Comparison of ENCODE assay signal across 15 cellular contexts in genomic region chr5:19406576-19407365, GRCh38.
"Had no signal": no experiment of that assay in that cellular context is flagged by ENCODE, and none has a peak within 500 bp of the region (broad histone marks: within the 10 kb centered on the region; RNA-seq: fewer than 3 reads in every experiment).

No MANE protein-coding gene starts in this region.

- ATAC-seq: activated CD4-positive, alpha-beta T cell treated with anti-CD3 and anti-CD28 coated beads for 36 hours; activated T-cell treated with anti-CD3 and anti-CD28 coated beads, Interleukin-2, amount 50 U/mL, for 4 hours; body of pancreas; left ventricle myocardium superior; sciatic nerve; stimulated activated naive CD8-positive, alpha-beta T cell treated with anti-CD3 and anti-CD28 coated beads, Interleukin-15, Interleukin-2, amounts not matched to agents 100 U/mL and 50 U/mL, for 24 hours had no signal

- DNase-seq: activated CD4-positive, alpha-beta memory T cell treated with anti-CD3 and anti-CD28 coated beads, Interleukin-2, amount 10 ng/mL, durations not matched to agents 7 days and 5 days; activated CD4-positive, alpha-beta T cell treated with anti-CD3 and anti-CD28 coated beads for 36 hours; activated effector memory CD4-positive, alpha-beta T cell treated with Interleukin-2 at 50 U/mL for 16 hours; activated T-cell treated with anti-CD3 and anti-CD28 coated beads, Interleukin-2, amount 50 U/mL, for 4 hours; amygdala; body of pancreas; effector CD8-positive, alpha-beta T cell; foreskin fibroblast; glutamatergic neuron; kidney glomerular epithelial cell; left ventricle myocardium superior; stimulated activated naive CD8-positive, alpha-beta T cell treated with anti-CD3 and anti-CD28 coated beads, Interleukin-15, Interleukin-2, amounts not matched to agents 100 U/mL and 50 U/mL, for 24 hours; trophoblast cell; WERI-Rb-1 had no signal
